In the genomic region with DNA sequence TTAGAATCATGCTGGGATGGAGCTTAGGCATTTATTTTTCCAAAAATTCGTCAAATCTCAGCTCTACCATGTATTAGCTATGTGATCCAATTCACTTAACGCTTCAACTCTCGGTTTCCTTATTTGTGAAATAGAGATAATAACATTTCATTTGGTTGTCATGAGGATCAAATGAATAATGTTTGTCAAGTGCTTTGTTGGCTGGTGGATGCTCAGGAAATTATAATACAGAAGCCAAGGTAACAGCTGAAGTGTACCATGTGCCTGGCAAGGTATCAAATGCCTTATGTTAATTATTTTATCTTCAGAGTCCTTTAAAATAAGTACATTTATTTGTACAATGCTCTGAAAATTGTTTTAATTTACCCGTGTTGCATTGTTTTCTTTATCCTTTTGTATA, we compare ENCODE assay signal across 24 cellular contexts. TPM values are rescaled to one million over a fixed set of nuclear protein-coding genes. Genes with fewer than 3 reads are reported as not detected.
A peak's percentile ranks its signal among the peaks of the same experiment; 100 is the strongest.
DNase-seq lines count a peak whose midpoint lies in the region; ATAC-seq, FAIRE-seq and TF ChIP-seq lines count a peak whose summit lies in the region.
"Had no signal": no experiment of that assay in that cellular context is flagged by ENCODE, and none has a peak within 500 bp of the region (broad histone marks: within the 10 kb centered on the region; RNA-seq: fewer than 3 reads in every experiment).

No MANE protein-coding gene starts in this region.

- no peak for TF ChIP-seq POLR2A in lower leg skin (IDR thresholded peaks at IDR 0.05)

- no peak for TF ChIP-seq CTCF in lower leg skin (IDR thresholded peaks at IDR 0.05)

- FAIRE-seq in A204.1 (lab: Jason Lieb, UNC), result peak; percentile 32
- FAIRE-seq: D721Med, GM12891, HepG2, K562 had no signal

- 86 to 90% methylated on average over 4 of the region's 4 CpGs for WGBS in lower leg skin, 2 donors

- intact Hi-C loops in lower leg skin (cut with DNase I; ENCODE audit: low total_unique reads), result no loop called here

- ATAC-seq in GM21576 (IDR thresholded peaks at IDR 0.05; ENCODE audit: unreplicated experiment), result no peak
- no peak for ATAC-seq in GM19035 (IDR thresholded peaks at IDR 0.05; ENCODE audit: unreplicated experiment)
- ATAC-seq: HepG2, K562, Panc1, T-cell had no signal

- DNase-seq in NCI-H1436 (lab: John Stamatoyannopoulos, UW) (peak; percentile 30), NCI-H1436 treated with DMSO at 0.1 percent for 48 hours (lab: John Stamatoyannopoulos, UW) (no peak), NCI-H2029 (lab: John Stamatoyannopoulos, UW) (peak; percentile 95), NCI-H446 (lab: John Stamatoyannopoulos, UW) (peak; percentile 53 to 65), lower leg skin (ENCODE audit: low spot score in 2 of 2) (no peak)
- DNase-seq: DND-41, GOT3, HCEC 1CT, MG63, NCI-H187 treated with DMSO at 0.1 percent for 48 hours, NCI-H226, NCI-H526 treated with DMSO at 0.1 percent for 48 hours, SIG-M5, T-cell had no signal

- H3K4me3 ChIP-seq in lower leg skin (ENCODE audit: low read depth, poor library complexity, severe bottlenecking), result no peak overlapping the region
- H3K4me3 ChIP-seq: K562, MG63 had no signal

RNA-seq across cellular contexts. Expression of gene PRKCH, which starts 6.1 kb away (rescaled TPM):
- 100 to 1,000 TPM in 1 of 4 donors, 10 to 100 TPM in 3; 57.3 to 103 (median 66.7) TPM for total RNA-seq in lower leg skin
- total RNA-seq: G401 had no signal

RNA-seq across cellular contexts. Expression of gene TMEM30B, which starts 34.1 kb away (rescaled TPM):
- total RNA-seq in lower leg skin, result 10 to 100 TPM; 25.1 to 43.6 (median 34.8) TPM
- total RNA-seq: A172, G401, HepG2 had no signal

Comparison
In these comparisons a context has a peak if more than half of its experiments do, and no peak if none do; other contexts are left out.
1. DNase-seq: peak in NCI-H1436 (single experiment), NCI-H2029 (single experiment) and NCI-H446 (2 of 2); none in NCI-H1436 treated with DMSO at 0.1 percent for 48 hours (single experiment) and lower leg skin (0 of 2).